In genomic region chr1:154696460-154696859, GRCh38 we compare ENCODE assay signal across 21 cellular contexts.
"Had no signal": no experiment of that assay in that cellular context is flagged by ENCODE, and none has a peak within 500 bp of the region (broad histone marks: within the 10 kb centered on the region; RNA-seq: fewer than 3 reads in every experiment).

No MANE protein-coding gene starts in this region.

- H3K4me3 ChIP-seq: colonic mucosa, esophagus muscularis mucosa, hepatocyte, left lung, lower lobe of right lung, ovary, stomach, thyroid gland, vagina had no signal

- H3K36me3 ChIP-seq: colonic mucosa, esophagus muscularis mucosa, left lung, lower lobe of right lung, ovary, stomach, thyroid gland, vagina had no signal

- H3K27me3 ChIP-seq: esophagus muscularis mucosa, ovary, thyroid gland, vagina had no signal

- H3K9me3 ChIP-seq: colonic mucosa, esophagus muscularis mucosa, left lung, lower lobe of right lung, ovary, stomach, thyroid gland, vagina had no signal

- DNase-seq: colonic mucosa; effector memory CD4-positive, alpha-beta T cell; foreskin melanocyte; kidney; left lung; lower lobe of right lung; natural killer cell; occipital lobe; ovary; posterior cingulate gyrus; retina; stimulated activated CD4-positive, alpha-beta T cell treated with anti-CD3 and anti-CD28 coated beads, Interleukin-2, amount 100 ng/mL, for 24 hours; stimulated activated CD4-positive, alpha-beta T cell treated with anti-CD3 and anti-CD28 coated beads, Interleukin-4, amount 100 ng/mL, for 24 hours; stimulated activated naive CD4-positive, alpha-beta T cell treated with Interleukin-2 at 50 U/mL for 16 hours; stomach; thyroid gland; trophoblast cell had no signal

- H3K27ac ChIP-seq: colonic mucosa, hepatocyte, left lung, lower lobe of right lung, ovary, stomach, thyroid gland, vagina had no signal

- H3K4me1 ChIP-seq: colonic mucosa, left lung, lower lobe of right lung, stomach, thyroid gland, vagina had no signal

- ATAC-seq: left lung, lower lobe of right lung, natural killer cell, sciatic nerve had no signal
